Comparison of ENCODE assay signal across 23 cellular contexts in the genomic region with DNA sequence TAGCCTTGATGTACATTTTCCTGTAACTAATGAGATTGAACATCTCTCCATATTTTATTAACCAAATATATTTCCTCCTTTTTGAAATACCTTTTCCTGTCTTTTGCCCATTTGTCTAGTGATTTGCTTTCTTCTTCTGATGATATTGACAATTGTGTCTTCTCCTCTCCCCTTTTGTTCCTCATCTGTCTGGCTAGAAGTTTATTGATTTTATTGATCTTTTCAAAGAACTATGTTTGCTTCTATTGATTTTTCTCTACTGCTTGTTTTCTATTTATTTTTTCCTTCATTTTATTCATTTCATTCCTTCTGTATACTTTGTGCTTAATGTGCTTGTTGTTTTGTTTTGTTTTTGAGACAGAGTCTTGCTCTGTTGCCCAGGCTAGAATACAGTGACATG.
"Had no signal": no experiment of that assay in that cellular context is flagged by ENCODE, and none has a peak within 500 bp of the region (broad histone marks: within the 10 kb centered on the region; RNA-seq: fewer than 3 reads in every experiment).

No MANE protein-coding gene starts in this region.

- H3K9me3 ChIP-seq: gastroesophageal sphincter, left lung, lower lobe of right lung had no signal

- DNase-seq: dermis blood vessel endothelial cell; dorsolateral prefrontal cortex; effector CD4-positive, alpha-beta T cell; effector memory CD4-positive, alpha-beta T cell; foreskin keratinocyte; head of caudate nucleus; heart right ventricle; hippocampal formation; left cardiac atrium; left lung; left ventricle myocardium superior; lower lobe of right lung; mesenchymal stem cell; mucosa of descending colon; naive B cell had no signal

- FAIRE-seq: colon, endothelial cell of umbilical vein, frontal cortex, keratinocyte had no signal

- H3K36me3 ChIP-seq: esophagus muscularis mucosa, gastroesophageal sphincter, heart right ventricle, left lung, lower lobe of right lung had no signal

- H3K27ac Mint-ChIP-seq: mesothelial cell of epicardium, naive B cell had no signal

- H3K4me3 Mint-ChIP-seq: mesothelial cell of epicardium had no signal

- ATAC-seq: foreskin keratinocyte, gastroesophageal sphincter, heart right ventricle, left cardiac atrium, left lung, left ventricle myocardium superior, lower lobe of right lung, mucosa of descending colon had no signal

- H3K4me1 ChIP-seq: foreskin keratinocyte, lower lobe of right lung had no signal

- H3K27ac ChIP-seq: coronary artery, dorsolateral prefrontal cortex, esophagus muscularis mucosa, foreskin keratinocyte, gastroesophageal sphincter, heart right ventricle, left lung, lower lobe of right lung had no signal

- H3K27me3 ChIP-seq: heart right ventricle, left lung had no signal

- H3K4me3 ChIP-seq: coronary artery, dorsolateral prefrontal cortex, esophagus muscularis mucosa, gastroesophageal sphincter, heart right ventricle, left lung, lower lobe of right lung, mucosa of descending colon had no signal
